ENCODE assay signal across 8 cellular contexts in genomic region chrX:107716816-107717700, GRCh38. TPM values are rescaled to one million over a fixed set of nuclear protein-coding genes. Genes with fewer than 3 reads are reported as not detected.
A peak's percentile ranks its signal among the peaks of the same experiment; 100 is the strongest.
DNase-seq lines count a peak whose midpoint lies in the region; ATAC-seq and TF ChIP-seq lines count a peak whose summit lies in the region.

No MANE protein-coding gene starts in this region.

- WGBS in right cardiac atrium = 13% methylated on average over 29 of the region's 29 CpGs

- no peaks in the 10 kb centered on the region for H3K9me2 ChIP-seq in DOHH2 (replicated peaks; ENCODE audit: control insufficient read depth, low read length)

- H3K27me3 ChIP-seq in DOHH2 (ENCODE audit: control insufficient read depth, low read length) = no peaks in the 10 kb centered on the region
- H3K27me3 ChIP-seq in right cardiac atrium (ENCODE audit: control insufficient read depth, insufficient read depth) = no peaks in the 10 kb centered on the region
- peaks cover 2% of the 10 kb centered on the region for H3K27me3 ChIP-seq in rectal smooth muscle tissue (ENCODE audit: control insufficient read depth, insufficient read depth, low read length)
- H3K27me3 ChIP-seq in vagina = no peaks in the 10 kb centered on the region

- H3K4me2 ChIP-seq in DOHH2 (ENCODE audit: low read length) = peak overlapping the region; percentile 87

- H3K27me3 Mint-ChIP-seq in T-helper 17 cell = no peaks in the 10 kb centered on the region

- peak; percentile 84 for ATAC-seq in GM21390 (IDR thresholded peaks at IDR 0.05; ENCODE audit: unreplicated experiment)
- ATAC-seq in T-helper 17 cell = peak; percentile 62
- ATAC-seq in right cardiac atrium = peak; percentile 86 to 87

- H3F3A ChIP-seq in DOHH2 (ENCODE audit: control insufficient read depth, insufficient read depth) = peaks cover 5% of the 10 kb centered on the region; the same call in 1 of the 2 replicates

- TF ChIP-seq POLR2A in vagina (IDR thresholded peaks at IDR 0.05) = peak; percentile 26 to 98

- H3K27ac ChIP-seq in DOHH2 (ENCODE audit: low read depth, low read length) = peak overlapping the region; percentile 85
- H3K27ac ChIP-seq in right cardiac atrium (ENCODE audit: low read length) = peak overlapping the region; percentile 99
- H3K27ac ChIP-seq in rectal smooth muscle tissue (ENCODE audit: low read depth, low read length) = peak overlapping the region; percentile 92
- peak overlapping the region; percentile 98 for H3K27ac ChIP-seq in vagina

- peak overlapping the region; percentile 93 for H3K4me3 Mint-ChIP-seq in T-helper 17 cell

- H3K36me3 ChIP-seq in DOHH2 (ENCODE audit: control insufficient read depth, low read length) (peaks cover 34% of the 10 kb centered on the region), rectal smooth muscle tissue (ENCODE audit: control insufficient read depth, insufficient read depth, low read length) (no peaks in the 10 kb centered on the region), vagina (peaks cover 0 to 27% of the 10 kb centered on the region in 2 donors)

- H3K9me3 ChIP-seq in DOHH2 (ENCODE audit: control insufficient read depth, insufficient read depth, low read length) (no peaks in the 10 kb centered on the region), T-helper 17 cell (ENCODE audit: control insufficient read depth, low read length, poor library complexity, severe bottlenecking) (no peaks in the 10 kb centered on the region), right cardiac atrium (ENCODE audit: control insufficient read depth, low read length) (no peaks in the 10 kb centered on the region), vagina (no peaks in the 10 kb centered on the region)

- H4K20me1 ChIP-seq in DOHH2 (ENCODE audit: control insufficient read depth, insufficient read depth, low read depth, low read length) = no peaks in the 10 kb centered on the region

- H3K4me1 ChIP-seq in DOHH2 (ENCODE audit: control insufficient read depth, low read length) = peaks cover 65% of the 10 kb centered on the region
- H3K4me1 ChIP-seq in right cardiac atrium (ENCODE audit: control insufficient read depth, insufficient read depth, low read length) = peaks cover 12% of the 10 kb centered on the region
- H3K4me1 ChIP-seq in rectal smooth muscle tissue (ENCODE audit: control insufficient read depth, insufficient read depth, low read length) = peaks cover 6% of the 10 kb centered on the region
- peaks cover 25% of the 10 kb centered on the region for H3K4me1 ChIP-seq in vagina

- peak overlapping the region; percentile 81 for H3K4me3 ChIP-seq in DOHH2 (ENCODE audit: low read length)
- peak overlapping the region; percentile 94 for H3K4me3 ChIP-seq in right cardiac atrium (ENCODE audit: low read length)
- H3K4me3 ChIP-seq in rectal smooth muscle tissue (ENCODE audit: low read length) = peak overlapping the region; percentile 59
- peak overlapping the region; percentile 61 to 78 for H3K4me3 ChIP-seq in vagina

- DNase-seq in HUDEP-2 (lab: John Stamatoyannopoulos, UW; ENCODE audit: unreplicated experiment in 76 of 76) = peak in 74 of 76 experiments; percentile 2 to 86 (median 68)
- DNase-seq in T-helper 17 cell = peak; percentile 66 to 84 (median 81)
- DNase-seq in amygdala (lab: John Stamatoyannopoulos, UW) = peak in 55 of 56 donors; percentile 1 to 82 (median 56)
- DNase-seq in right cardiac atrium = peak; percentile 86 to 94 (median 92)
- peak in 1 of 2 donors; percentile 95 for DNase-seq in vagina (ENCODE audit: extremely low spot score in 2 of 2)

- H3K79me2 ChIP-seq in DOHH2 (ENCODE audit: control insufficient read depth, low read length) = peaks cover 13% of the 10 kb centered on the region

- peaks cover 31% of the 10 kb centered on the region for H3K4me1 Mint-ChIP-seq in T-helper 17 cell

- TF ChIP-seq CTCF in DOHH2 (IDR thresholded peaks at IDR 0.05; ENCODE audit: low read depth, low read length, poor library complexity, severe bottlenecking) (no peak), vagina (IDR thresholded peaks at IDR 0.05) (no peak)

- H3K36me3 Mint-ChIP-seq in T-helper 17 cell (ENCODE audit: low read depth) = peaks cover 3% of the 10 kb centered on the region

- intact Hi-C loops in right cardiac atrium (cut with DNase I) = loop anchor here in 3 of 4 donors (5.0 kb wide), 2 partner anchors 40 to 60 kb away; partner anchors contain the start of genes NCBP2L (in 2 of the 3) and TSC22D3 (in 2 of the 3)
- intact Hi-C loops in vagina (cut with DNase I) = loop anchor here (2.0 kb wide), 1 partner anchor 40 kb away; no protein-coding TSS in a partner anchor

- no peak overlapping the region for H3K9ac ChIP-seq in rectal smooth muscle tissue (ENCODE audit: low read length)

- H3K27ac Mint-ChIP-seq in T-helper 17 cell = peak overlapping the region; percentile 96

RNA-seq across cellular contexts. Expression of gene TSC22D3, which starts 58.5 kb away (rescaled TPM):
- total RNA-seq in T-helper 17 cell (1,000 to 10,000 TPM; 1,559 to 2,031 TPM), right cardiac atrium (100 to 1,000 TPM in 1 of 4 donors, 10 to 100 TPM in 3; 52.6 to 129 (median 71.0) TPM), vagina (780 TPM)
- polyA plus RNA-seq in right cardiac atrium = 104 TPM
